ENCODE assay signal across 9 cellular contexts in the genomic region with DNA sequence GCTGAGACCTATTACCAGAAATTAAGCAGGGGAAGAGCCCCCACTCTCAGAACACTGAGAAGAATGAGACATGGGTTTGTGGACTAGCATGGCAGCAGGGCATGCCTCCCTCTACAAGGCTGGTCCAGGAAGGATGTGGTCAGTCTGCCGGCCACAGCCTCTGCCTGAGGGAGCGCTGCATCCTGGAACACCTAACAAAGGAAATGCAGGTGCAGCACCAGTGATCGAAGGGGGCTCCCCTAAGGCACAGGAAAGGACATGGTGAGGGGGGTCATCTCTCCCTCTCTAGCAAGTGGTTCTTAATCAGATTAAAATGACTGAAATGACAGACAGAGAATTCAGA. TPM values are rescaled to one million over a fixed set of nuclear protein-coding genes. Genes with fewer than 3 reads are reported as not detected.
DNase-seq lines count a peak whose midpoint lies in the region; ATAC-seq and TF ChIP-seq lines count a peak whose summit lies in the region.
"Had no signal": no experiment of that assay in that cellular context is flagged by ENCODE, and none has a peak within 500 bp of the region (broad histone marks: within the 10 kb centered on the region; RNA-seq: fewer than 3 reads in every experiment).

No MANE protein-coding gene starts in this region.

- H3K4me3 Mint-ChIP-seq in endothelial cell (ENCODE audit: unreplicated experiment), result no peak overlapping the region

- POLR2A ChIA-PET in PC-3 (lab: Charles Lee; ENCODE audit: unreplicated experiment), result no interaction called here

- no peaks in the 10 kb centered on the region for H3K9me3 Mint-ChIP-seq in endothelial cell (ENCODE audit: unreplicated experiment)

- no peaks in the 10 kb centered on the region for H3F3A ChIP-seq in PC-3 (ENCODE audit: low read length, unreplicated experiment)

- H3K4me1 ChIP-seq in PC-3 (ENCODE audit: insufficient read depth, low read length), result no peaks in the 10 kb centered on the region

- ATAC-seq in GM18858 (IDR thresholded peaks at IDR 0.05; ENCODE audit: unreplicated experiment) (peak; percentile 77), GM21529 (IDR thresholded peaks at IDR 0.05; ENCODE audit: unreplicated experiment) (peak; percentile 90), HG03469 (IDR thresholded peaks at IDR 0.05; ENCODE audit: unreplicated experiment) (peak; percentile 94), PC-3 (no peak)

- H3K9me2 ChIP-seq in PC-3 (replicated peaks; ENCODE audit: low read length), result no peaks in the 10 kb centered on the region

- H3K4me2 ChIP-seq in PC-3 (ENCODE audit: low read length), result no peak overlapping the region

- H3K9ac ChIP-seq in PC-3 (ENCODE audit: low read length), result no peak overlapping the region

- intact Hi-C loops in PC-3 (cut with micrococcal nuclease), result no loop called here

- H3K79me2 ChIP-seq in PC-3 (ENCODE audit: low read length), result no peaks in the 10 kb centered on the region

- TF ChIP-seq CTCF in endothelial cell (IDR thresholded peaks at IDR 0.05; ENCODE audit: unreplicated experiment) (no peak), PC-3 (conservative IDR thresholded peaks at IDR 0.05; ENCODE audit: low read depth, low read length) (no peak)

- H3K4me3 ChIP-seq in PC-3 (ENCODE audit: low read length), result no peak overlapping the region

- no peaks in the 10 kb centered on the region for H3K27me3 Mint-ChIP-seq in endothelial cell (ENCODE audit: unreplicated experiment)

- H3K36me3 ChIP-seq in PC-3 (ENCODE audit: low read depth, low read length), result no peaks in the 10 kb centered on the region

- no peak overlapping the region for H3K27ac Mint-ChIP-seq in endothelial cell (ENCODE audit: unreplicated experiment)
- H3K27ac Mint-ChIP-seq: progenitor cell of endocrine pancreas had no signal

- no peak overlapping the region for H3K27ac ChIP-seq in PC-3 (ENCODE audit: low read length)

- H3K27me3 ChIP-seq in PC-3 (ENCODE audit: low read length), result no peaks in the 10 kb centered on the region

- DNase-seq in endothelial cell (ENCODE audit: low spot score), result peak; percentile 10
- no peak for DNase-seq in PC-3
- no peak for DNase-seq in NCI-H774 (lab: John Stamatoyannopoulos, UW)
- no peak for DNase-seq in dedifferentiated amniotic fluid mesenchymal stem cell (ENCODE audit: extremely low spot score)
- no peak for DNase-seq in NCI-H1436 (lab: John Stamatoyannopoulos, UW)

- CTCF ChIA-PET in PC-3 (lab: Charles Lee), result no interaction called here

- no peaks in the 10 kb centered on the region for H3K36me3 Mint-ChIP-seq in endothelial cell (ENCODE audit: low read depth, unreplicated experiment)

- no TSS peak for BruUV-seq in PC-3 (replicated peaks; lab: Mats Ljungman, UMichigan)

- H3K9me3 ChIP-seq in PC-3 (ENCODE audit: low read length), result no peaks in the 10 kb centered on the region

- no peak overlapping the region for H2AFZ ChIP-seq in PC-3 (ENCODE audit: low read length)

- H3K4me1 Mint-ChIP-seq in endothelial cell (ENCODE audit: unreplicated experiment), result peaks cover 7% of the 10 kb centered on the region

- no peaks in the 10 kb centered on the region for H4K20me1 ChIP-seq in PC-3 (ENCODE audit: low read length)

RNA-seq across cellular contexts. Expression of gene ARL14EP, which starts 40.6 kb away (rescaled TPM):
- 19.2 TPM for total RNA-seq in endothelial cell (ENCODE audit: unreplicated experiment)
- 8.4 and 10.7 TPM in 2 replicates for total RNA-seq in PC-3 (2014; rRNA removed)

RNA-seq across cellular contexts. Expression of gene FSHB, which starts 51.4 kb away (rescaled TPM):
- total RNA-seq in endothelial cell (ENCODE audit: unreplicated experiment) (not detected), PC-3 (2014; rRNA removed) (not detected in 2 replicates)
- total RNA-seq: progenitor cell of endocrine pancreas had no signal
